8 cellular contexts compared by ENCODE assay signal in the genomic region with DNA sequence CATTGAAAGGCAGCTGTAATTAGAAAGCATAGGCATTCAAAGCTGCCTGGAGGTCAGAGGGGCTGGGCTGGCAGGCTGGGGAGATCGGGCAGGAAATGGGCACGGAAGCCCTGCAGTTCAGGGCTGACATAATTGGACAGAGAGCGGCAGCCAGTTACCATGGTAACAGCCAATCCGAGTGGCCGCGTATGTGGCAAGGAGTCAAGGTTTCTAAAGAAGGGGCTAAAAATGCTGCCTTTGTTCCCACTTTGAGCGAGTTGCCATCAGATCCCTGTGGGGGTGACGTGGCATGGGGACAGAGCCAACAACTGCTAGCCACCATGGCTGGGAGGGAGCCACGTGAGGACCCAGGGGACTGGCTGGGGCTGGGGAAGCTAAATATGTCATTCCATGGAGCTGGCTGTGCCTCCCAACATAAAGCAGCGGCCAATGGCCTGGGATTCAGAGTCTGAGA. TPM values are rescaled to one million over a fixed set of nuclear protein-coding genes. Genes with fewer than 3 reads are reported as not detected.
DNase-seq lines count a peak whose midpoint lies in the region; ATAC-seq, FAIRE-seq and TF ChIP-seq lines count a peak whose summit lies in the region.

No MANE protein-coding gene starts in this region.

- TF ChIP-seq CTCF in pancreas (IDR thresholded peaks at IDR 0.05), result no peak

- 40 to 45% methylated on average over 10 of the region's 10 CpGs for WGBS in pancreas, 2 donors

- DNase-seq in G401 (ENCODE audit: low spot score) (peak; percentile 99), NCI-H446 (lab: John Stamatoyannopoulos, UW) (peak; percentile 75 to 84), Right ventricle myocardium superior (peak; percentile 88), pancreas (peak; percentile 27 to 67 (median 54)), HuH-7.5 (ENCODE audit: low spot score) (no peak)
- peak; percentile 70 for DNase-seq in activated naive CD4-positive, alpha-beta T cell treated with anti-CD3 and anti-CD28 coated beads for 36 hours

- H3K4me1 ChIP-seq in pancreas, result no peaks in the 10 kb centered on the region

- no peaks in the 10 kb centered on the region for H3K27me3 Mint-ChIP-seq in activated naive CD4-positive, alpha-beta T cell treated with anti-CD3 and anti-CD28 coated beads for 36 hours (ENCODE audit: low read depth)

- peak overlapping the region; percentile 30 for H3K4me3 Mint-ChIP-seq in activated naive CD4-positive, alpha-beta T cell treated with anti-CD3 and anti-CD28 coated beads for 36 hours

- CTCF ChIA-PET in activated naive CD4-positive, alpha-beta T cell treated with anti-CD3 and anti-CD28 coated beads for 36 hours (lab: Charles Lee), result interaction anchor here (2.0 kb wide), 1 partner anchor 9 kb away, joined by 8 read pairs; no protein-coding TSS in a partner anchor

- peak; percentile 89 for ATAC-seq in Right ventricle myocardium superior (ENCODE audit: poor library complexity)
- peak; percentile 57 to 79 (median 72) for ATAC-seq in pancreas
- ATAC-seq in HG03439 (IDR thresholded peaks at IDR 0.05; ENCODE audit: unreplicated experiment), result no peak
- ATAC-seq in HG03097 (IDR thresholded peaks at IDR 0.05; ENCODE audit: low FRiP score, unreplicated experiment), result no peak

- intact Hi-C loops in activated naive CD4-positive, alpha-beta T cell treated with anti-CD3 and anti-CD28 coated beads for 36 hours (cut with micrococcal nuclease), result no loop called here
- intact Hi-C loops in Right ventricle myocardium superior (cut with DNase I), result no loop called here
- intact Hi-C loops in pancreas (cut with DNase I), result no loop called here

- peak overlapping the region in 1 of 4 donors; percentile 7 for H3K4me3 ChIP-seq in pancreas

- H3K27ac Mint-ChIP-seq in activated naive CD4-positive, alpha-beta T cell treated with anti-CD3 and anti-CD28 coated beads for 36 hours, result no peak overlapping the region

- no peaks in the 10 kb centered on the region for H3K27me3 ChIP-seq in pancreas

- peaks cover 17% of the 10 kb centered on the region for H3K4me1 Mint-ChIP-seq in activated naive CD4-positive, alpha-beta T cell treated with anti-CD3 and anti-CD28 coated beads for 36 hours (ENCODE audit: low read depth)

- H3K27ac ChIP-seq in pancreas, result peak overlapping the region in 2 of 4 donors; percentile 30 to 45

- no peaks in the 10 kb centered on the region for H3K9me3 Mint-ChIP-seq in activated naive CD4-positive, alpha-beta T cell treated with anti-CD3 and anti-CD28 coated beads for 36 hours

- no peak for FAIRE-seq in pancreas (lab: Jason Lieb, UNC)

- in situ Hi-C loops in G401 (cut with HindIII; ENCODE audit: low sequenced_read_pairs), result no loop called here

- no peaks in the 10 kb centered on the region for H3K9me3 ChIP-seq in pancreas

- H3K36me3 ChIP-seq in pancreas, result no peaks in the 10 kb centered on the region

- H3K36me3 Mint-ChIP-seq in activated naive CD4-positive, alpha-beta T cell treated with anti-CD3 and anti-CD28 coated beads for 36 hours (ENCODE audit: low read depth), result no peaks in the 10 kb centered on the region

RNA-seq across cellular contexts. Expression of a gene that starts 44.7 kb away (rescaled TPM):
- total RNA-seq in G401 (2014; rRNA removed; shearing (Covaris generic)), result 86.2 and 87.1 TPM in 2 replicates
- 100 to 1,000 TPM; 103 to 104 TPM for total RNA-seq in activated naive CD4-positive, alpha-beta T cell treated with anti-CD3 and anti-CD28 coated beads for 36 hours
- 50.7 TPM for total RNA-seq in Right ventricle myocardium superior
- 10 to 100 TPM; 28.6 to 41.3 (median 33.7) TPM for total RNA-seq in pancreas
- 10 to 100 TPM; 15.7 to 50.1 TPM for polyA plus RNA-seq in pancreas

RNA-seq across cellular contexts. Expression of a gene that starts 51.1 kb away (rescaled TPM):
- total RNA-seq in G401 (2014; rRNA removed; shearing (Covaris generic)), result 196 and 216 TPM in 2 replicates
- 100 to 1,000 TPM; 250 to 259 TPM for total RNA-seq in activated naive CD4-positive, alpha-beta T cell treated with anti-CD3 and anti-CD28 coated beads for 36 hours
- 22.7 TPM for total RNA-seq in Right ventricle myocardium superior
- total RNA-seq in pancreas, result 10 to 100 TPM in 1 of 6 donors, 1 to 10 TPM in 5; 4.1 to 15.2 (median 7.4) TPM
- polyA plus RNA-seq in pancreas, result 10 to 100 TPM in 1 of 2 donors, 1 to 10 TPM in 1; 8.7 to 15.5 TPM

Comparison
In these comparisons a context has a peak if more than half of its experiments do, and no peak if none do; other contexts are left out.
1. ATAC-seq: peak in Right ventricle myocardium superior (single experiment) and pancreas (4 of 4); none in HG03439 (single experiment) and HG03097 (single experiment).